8 cellular contexts compared by ENCODE assay signal in genomic region chr4:128810331-128810870, GRCh38. TPM values are rescaled to one million over a fixed set of nuclear protein-coding genes. Genes with fewer than 3 reads are reported as not detected.
DNase-seq lines count a peak whose midpoint lies in the region; FAIRE-seq and TF ChIP-seq lines count a peak whose summit lies in the region.

No MANE protein-coding gene starts in this region.

- peak; percentile 23 for FAIRE-seq in keratinocyte (lab: Jason Lieb, UNC)

- no peaks in the 10 kb centered on the region for H3K27me3 ChIP-seq in CD4-positive, alpha-beta memory T cell (ENCODE audit: insufficient read depth, low read length)
- no peaks in the 10 kb centered on the region for H3K27me3 ChIP-seq in keratinocyte (ENCODE audit: control insufficient read depth, extremely low read depth, insufficient read depth, low read length)

- H3K4me1 ChIP-seq in CD4-positive, alpha-beta memory T cell (ENCODE audit: insufficient read depth, low read length): peaks cover 27% of the 10 kb centered on the region
- peaks cover 7% of the 10 kb centered on the region for H3K4me1 ChIP-seq in keratinocyte (ENCODE audit: control insufficient read depth, extremely low read depth, insufficient read depth, low read length)

- H3K36me3 ChIP-seq in CD4-positive, alpha-beta memory T cell (ENCODE audit: insufficient read depth, low read length): no peaks in the 10 kb centered on the region
- no peaks in the 10 kb centered on the region for H3K36me3 ChIP-seq in keratinocyte (ENCODE audit: control insufficient read depth in 2 of 2, extremely low read depth in 1 of 2, insufficient read depth in 2 of 2, low read length in 2 of 2)

- H3K27ac Mint-ChIP-seq in CD4-positive, alpha-beta memory T cell: peak overlapping the region; percentile 96 to 100 (median 98)

- H3K9me3 Mint-ChIP-seq in CD4-positive, alpha-beta memory T cell: no peaks in the 10 kb centered on the region

- H3K36me3 Mint-ChIP-seq in CD4-positive, alpha-beta memory T cell: peaks cover 0 to 12% of the 10 kb centered on the region in 2 donors

- no peaks in the 10 kb centered on the region for H3K9me1 ChIP-seq in keratinocyte (ENCODE audit: control insufficient read depth, extremely low read depth, insufficient read depth, low read length)

- peak in 2 of 5 donors; percentile 14 to 54 for DNase-seq in CD4-positive, alpha-beta memory T cell
- DNase-seq in HFF-Myc (ENCODE audit: extremely low read depth, low read depth): no peak
- peak; percentile 13 for DNase-seq in SK-MEL-5 (ENCODE audit: low read depth, low spot score)
- peak; percentile 31 to 56 for DNase-seq in T47D (ENCODE audit: low read depth in 1 of 2, low spot score in 1 of 2)
- no peak for DNase-seq in keratinocyte (ENCODE audit: low read depth, low spot score)
- peak in 2 of 3 donors; percentile 11 to 17 for DNase-seq in stimulated activated CD4-positive, alpha-beta T cell treated with anti-CD3 and anti-CD28 coated beads, Interleukin-12 subunit alpha, Interleukin-12 subunit beta, amount 100 ng/mL, for 48 hours (ENCODE audit: low read depth in 2 of 3, low spot score in 1 of 3)
- no peak for DNase-seq in NCI-H1417 treated with DMSO at 0.1 percent for 48 hours (lab: John Stamatoyannopoulos, UW)
- DNase-seq in NCI-H226: no peak

- POLR2A ChIA-PET in CD4-positive, alpha-beta memory T cell (lab: Charles Lee; ENCODE audit: partially characterized antibody): interaction anchor here (0.6 to 2.3 kb wide), 11 partner anchors 44 to 845 kb away, joined by 3 to 15 read pairs (median 3); partner anchors contain the start of genes ABHD18, LARP1B, MFSD8 and SCLT1

- no peaks in the 10 kb centered on the region for H4K20me1 ChIP-seq in keratinocyte (ENCODE audit: control insufficient read depth, extremely low read depth, insufficient read depth, low read length)

- CTCF ChIA-PET in CD4-positive, alpha-beta memory T cell (lab: Charles Lee; ENCODE audit: partially characterized antibody): interaction anchor here (1.1 to 2.4 kb wide), 4 partner anchors 11 to 236 kb away, joined by 3 to 17 read pairs (median 12); no protein-coding TSS in a partner anchor

- H3K9me3 ChIP-seq in CD4-positive, alpha-beta memory T cell (ENCODE audit: control insufficient read depth in 1 of 2, low read length in 2 of 2): no peaks in the 10 kb centered on the region
- no peaks in the 10 kb centered on the region for H3K9me3 ChIP-seq in keratinocyte (ENCODE audit: control insufficient read depth, low read depth, low read length)

- intact Hi-C loops in CD4-positive, alpha-beta memory T cell (cut with micrococcal nuclease): loop anchor here (2.0 to 5.0 kb wide), 2 partner anchors 748 to 930 kb away; partner anchors contain the start of genes LARP1B and PLK4

- peaks cover 9% of the 10 kb centered on the region for H3K79me2 ChIP-seq in keratinocyte (ENCODE audit: control insufficient read depth, insufficient read depth, low read length)

- H3K27me3 Mint-ChIP-seq in CD4-positive, alpha-beta memory T cell: no peaks in the 10 kb centered on the region

- H2AFZ ChIP-seq in keratinocyte (ENCODE audit: control insufficient read depth, low read length): peak overlapping the region; percentile 87

- peak overlapping the region; percentile 100 for H3K4me2 ChIP-seq in keratinocyte (ENCODE audit: control insufficient read depth, extremely low read depth, insufficient read depth, low read depth, low read length)

- TF ChIP-seq CTCF in HFF-Myc (IDR thresholded peaks at IDR 0.05; ENCODE audit: low read depth, low read length, missing control alignments) (no peak), keratinocyte (optimal IDR thresholded peaks at IDR 0.05 in 1 of 3, IDR thresholded peaks at IDR 0.05 in 1 of 3, conservative IDR thresholded peaks at IDR 0.05 in 1 of 3; ENCODE audit: extremely low read depth in 1 of 3, insufficient read depth in 2 of 3, low read length in 3 of 3) (no peak)

- H3K27ac ChIP-seq in CD4-positive, alpha-beta memory T cell (ENCODE audit: low read depth, low read length): peak overlapping the region; percentile 61
- H3K27ac ChIP-seq in keratinocyte (ENCODE audit: control insufficient read depth, insufficient read depth, low read length): peak overlapping the region; percentile 78

- H3K9ac ChIP-seq in keratinocyte (ENCODE audit: control insufficient read depth, extremely low read depth, insufficient read depth, low read length): peak overlapping the region; percentile 81

- in situ Hi-C loops in SK-MEL-5 (cut with HindIII; ENCODE audit: low pct_unique_long_range_greater_than_20kb, low sequenced_read_pairs): no loop called here
- in situ Hi-C loops in T47D (cut with HindIII; ENCODE audit: low pct_unique_long_range_greater_than_20kb, low sequenced_read_pairs): no loop called here

- peak overlapping the region; percentile 89 to 98 for H3K4me3 ChIP-seq in CD4-positive, alpha-beta memory T cell (ENCODE audit: low read length in 2 of 2)
- H3K4me3 ChIP-seq in HFF-Myc (replicated peaks; ENCODE audit: low read depth, low read length) (peak overlapping the region; percentile 81), keratinocyte (ENCODE audit: control insufficient read depth in 2 of 3, extremely low read depth in 1 of 3, insufficient read depth in 2 of 3, low read depth in 1 of 3, low read length in 3 of 3) (peak overlapping the region; percentile 69 to 98 (median 91))

- peak overlapping the region; percentile 96 to 100 (median 99) for H3K4me3 Mint-ChIP-seq in CD4-positive, alpha-beta memory T cell

- peaks cover 12 to 41% (median 20%) of the 10 kb centered on the region in 4 donors for H3K4me1 Mint-ChIP-seq in CD4-positive, alpha-beta memory T cell

- dilution Hi-C loops in keratinocyte (cut with MboI; ENCODE audit: extremely low pct_ligation_motif_present, low sequenced_read_pairs): no loop called here

RNA-seq across cellular contexts. Expression of gene JADE1, which starts 0.9 kb away (rescaled TPM):
- 10 to 100 TPM; 65.6 to 67.3 TPM for total RNA-seq in CD4-positive, alpha-beta memory T cell
- polyA plus RNA-seq in CD4-positive, alpha-beta memory T cell: 10 to 100 TPM; 44.9 to 54.2 TPM
- total RNA-seq in SK-MEL-5 (2014; rRNA removed; shearing (Covaris generic)): 6.7 and 7.4 TPM in 2 replicates
- 6.5 and 9.5 TPM in 2 replicates for polyA plus RNA-seq in SK-MEL-5 (2015; cell fraction: cytosol; rRNA removed)
- 13.9 and 21.7 TPM in 2 replicates for polyA plus RNA-seq in SK-MEL-5 (2015; cell fraction: nucleus; rRNA removed)
- 1.3 to 2.8 TPM (median 2.2 TPM) in 3 replicates for polyA plus RNA-seq in keratinocyte
- 6.2 TPM for polyA plus RNA-seq in keratinocyte (2011; ENCODE audit: low read depth)
- 1.4 and 1.5 TPM in 2 replicates for polyA plus RNA-seq in keratinocyte (2011; cell fraction: cytosol; rRNA removed)
- polyA plus RNA-seq in keratinocyte (2011; cell fraction: nucleus; rRNA removed): 3.5 and 4.3 TPM in 2 replicates
- polyA plus RNA-seq in keratinocyte (2012; ENCODE audit: low replicate concordance): 2.4 and 4.3 TPM in 2 replicates
- polyA minus RNA-seq in keratinocyte: 3.3 to 5.4 TPM (median 3.9 TPM) in 3 replicates
- polyA minus RNA-seq in keratinocyte (2011; cell fraction: cytosol; rRNA and poly(A)+ RNA removed): 1.9 TPM
- polyA minus RNA-seq in keratinocyte (2011; cell fraction: nucleus; rRNA and poly(A)+ RNA removed): 3.2 and 3.8 TPM in 2 replicates

Comparison
In these comparisons a context has a peak if more than half of its experiments do, and no peak if none do; other contexts are left out.
1. DNase-seq: peak in SK-MEL-5 (single experiment), T47D (2 of 2) and stimulated activated CD4-positive, alpha-beta T cell treated with anti-CD3 and anti-CD28 coated beads, Interleukin-12 subunit alpha, Interleukin-12 subunit beta, amount 100 ng/mL, for 48 hours (2 of 3); none in HFF-Myc (single experiment), keratinocyte (single experiment), NCI-H1417 treated with DMSO at 0.1 percent for 48 hours (single experiment) and NCI-H226 (single experiment).
2. Peak in every context shown above with its lines, with median percentiles within 50 percentile points of each other: H3K4me3 ChIP-seq.